In genomic region chr1:185170291-185170848, GRCh38 we compare ENCODE assay signal across 8 cellular contexts. TPM values are rescaled to one million over a fixed set of nuclear protein-coding genes. Genes with fewer than 3 reads are reported as not detected.
A peak's percentile ranks its signal among the peaks of the same experiment; 100 is the strongest.
DNase-seq lines count a peak whose midpoint lies in the region; ATAC-seq and TF ChIP-seq lines count a peak whose summit lies in the region.

No MANE protein-coding gene starts in this region.

- no peaks in the 10 kb centered on the region for H3K9me3 Mint-ChIP-seq in CD8-positive, alpha-beta T cell

- intact Hi-C loops in CD8-positive, alpha-beta T cell (cut with DNase I, micrococcal nuclease), result loop anchor here (1.0 to 10.0 kb wide), 5 partner anchors 13 to 1096 kb away; partner anchors contain the start of gene SWT1 (in 1 of the 2)
- intact Hi-C loops in colonic mucosa (cut with DNase I), result loop anchor here (5.0 kb wide), 2 partner anchors 178 to 363 kb away; no protein-coding TSS in a partner anchor

- DNase-seq in CD8-positive, alpha-beta T cell, result peak in 5 of 7 experiments; percentile 23 to 66 (median 34)
- DNase-seq in NCI-H1694 treated with DMSO at 0.1 percent for 48 hours (lab: John Stamatoyannopoulos, UW) (peak; percentile 95), T-helper 17 cell (peak in 1 of 3 donors; percentile 16), colonic mucosa (peak; percentile 41), left lobe of liver (ENCODE audit: low spot score) (no peak), substantia nigra (lab: John Stamatoyannopoulos, UW) (peak in 29 of 49 donors; percentile 1 to 57 (median 11))

- H3K36me3 Mint-ChIP-seq in CD8-positive, alpha-beta T cell, result peaks cover 31% of the 10 kb centered on the region
- H3K36me3 Mint-ChIP-seq in T-helper 17 cell (ENCODE audit: low read depth), result peaks cover 12% of the 10 kb centered on the region

- no peaks in the 10 kb centered on the region for H3K27me3 ChIP-seq in CD8-positive, alpha-beta T cell (ENCODE audit: insufficient read depth, low read length)
- H3K27me3 ChIP-seq in colonic mucosa, result no peaks in the 10 kb centered on the region

- peak overlapping the region; percentile 10 for H3K27ac Mint-ChIP-seq in CD8-positive, alpha-beta T cell
- H3K27ac Mint-ChIP-seq in T-helper 17 cell, result peak overlapping the region; percentile 11

- no peaks in the 10 kb centered on the region for H3K9me3 ChIP-seq in CD8-positive, alpha-beta T cell (ENCODE audit: low read length)
- H3K9me3 ChIP-seq in T-helper 17 cell (ENCODE audit: control insufficient read depth, low read length, poor library complexity, severe bottlenecking) (no peaks in the 10 kb centered on the region), colonic mucosa (no peaks in the 10 kb centered on the region)

- CTCF ChIA-PET in CD8-positive, alpha-beta T cell (lab: Charles Lee), result interaction anchor here (0.6 to 3.1 kb wide), 38 partner anchors 8 to 550 kb away, joined by 3 to 39 read pairs (median 3); partner anchors contain the start of genes SWT1 and TRMT1L

- peak; percentile 80 for TF ChIP-seq CTCF in CD8-positive, alpha-beta T cell (IDR thresholded peaks at IDR 0.05)
- peak; percentile 68 for TF ChIP-seq CTCF in colonic mucosa (IDR thresholded peaks at IDR 0.05)

- no peak overlapping the region for H3K9ac ChIP-seq in colonic mucosa (ENCODE audit: low read depth in 2 of 2, low read length in 2 of 2)

- peaks cover 3% of the 10 kb centered on the region for H3K36me3 ChIP-seq in CD8-positive, alpha-beta T cell (ENCODE audit: insufficient read depth, low read length)
- no peaks in the 10 kb centered on the region for H3K36me3 ChIP-seq in colonic mucosa

- POLR2A ChIA-PET in CD8-positive, alpha-beta T cell (lab: Charles Lee), result interaction anchor here (1.0 to 1.4 kb wide), 3 partner anchors 12 to 124 kb away, joined by 3 to 6 read pairs (median 3); no protein-coding TSS in a partner anchor

- peak; percentile 93 for ATAC-seq in CD8-positive, alpha-beta T cell
- ATAC-seq in GM19023 (IDR thresholded peaks at IDR 0.05; ENCODE audit: unreplicated experiment) (peak; percentile 89), HG03064 (IDR thresholded peaks at IDR 0.05; ENCODE audit: low read depth, unreplicated experiment) (peak; percentile 84), T-helper 17 cell (peak; percentile 82), left lobe of liver (peak; percentile 83)

- no peaks in the 10 kb centered on the region for H3K27me3 Mint-ChIP-seq in CD8-positive, alpha-beta T cell (ENCODE audit: low read depth)
- no peaks in the 10 kb centered on the region for H3K27me3 Mint-ChIP-seq in T-helper 17 cell

- no peaks in the 10 kb centered on the region for H3K4me1 ChIP-seq in CD8-positive, alpha-beta T cell (ENCODE audit: insufficient read depth, low read length)
- no peaks in the 10 kb centered on the region for H3K4me1 ChIP-seq in colonic mucosa

- H3K27ac ChIP-seq in CD8-positive, alpha-beta T cell (ENCODE audit: low read depth, low read length), result no peak overlapping the region
- H3K27ac ChIP-seq in colonic mucosa (no peak overlapping the region), substantia nigra (ENCODE audit: low read depth, low read length, poor library complexity, severe bottlenecking) (no peak overlapping the region)

- H3K4me3 ChIP-seq in CD8-positive, alpha-beta T cell (ENCODE audit: low read depth, low read length), result no peak overlapping the region
- no peak overlapping the region for H3K4me3 ChIP-seq in colonic mucosa

- peak overlapping the region; percentile 42 for H3K4me3 Mint-ChIP-seq in CD8-positive, alpha-beta T cell
- H3K4me3 Mint-ChIP-seq in T-helper 17 cell, result no peak overlapping the region

- peaks cover 3% of the 10 kb centered on the region for H3K4me1 Mint-ChIP-seq in CD8-positive, alpha-beta T cell (ENCODE audit: low read depth)
- peaks cover 17% of the 10 kb centered on the region for H3K4me1 Mint-ChIP-seq in T-helper 17 cell

RNA-seq across cellular contexts. Expression of gene SWT1, which starts 13.4 kb away (rescaled TPM):
- 1 to 10 TPM; 3.0 to 3.9 TPM for total RNA-seq in CD8-positive, alpha-beta T cell
- total RNA-seq in T-helper 17 cell (1 to 10 TPM; 6.6 to 7.5 TPM), colonic mucosa (1 to 10 TPM; 3.4 to 5.7 TPM), left lobe of liver (3.2 TPM)

RNA-seq across cellular contexts. Expression of gene TRMT1L, which starts 13.6 kb away (rescaled TPM):
- 1 to 10 TPM; 3.0 to 5.1 TPM for total RNA-seq in CD8-positive, alpha-beta T cell
- 1 to 10 TPM; 5.8 to 9.6 TPM for total RNA-seq in T-helper 17 cell
- 10 to 100 TPM; 14.8 to 20.1 TPM for total RNA-seq in colonic mucosa
- 9.7 TPM for total RNA-seq in left lobe of liver
